In the genomic region with DNA sequence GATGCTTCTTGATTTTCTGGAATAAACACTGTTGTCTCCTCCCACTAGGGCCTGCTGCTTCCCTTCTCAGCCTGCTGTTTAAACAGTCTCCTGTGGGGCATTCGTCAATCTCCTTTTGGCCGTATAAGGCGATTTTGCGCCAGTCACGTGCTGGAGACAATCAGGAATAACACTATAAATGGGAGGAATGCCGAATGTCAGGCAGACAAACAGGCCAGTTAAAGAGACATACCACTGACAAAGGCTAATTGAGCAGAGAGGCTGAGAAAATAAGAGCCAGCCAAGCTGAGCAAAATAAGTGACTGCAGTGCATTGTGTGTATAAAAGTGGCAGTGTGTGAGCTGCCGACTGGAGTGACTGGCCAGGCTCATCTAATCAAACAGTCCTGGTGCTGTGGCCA, we compare ENCODE assay signal across 8 cellular contexts. TPM values are rescaled to one million over a fixed set of nuclear protein-coding genes. Genes with fewer than 3 reads are reported as not detected.
A peak's percentile ranks its signal among the peaks of the same experiment; 100 is the strongest.
DNase-seq lines count a peak whose midpoint lies in the region; ATAC-seq and TF ChIP-seq lines count a peak whose summit lies in the region.

No MANE protein-coding gene starts in this region.

- intact Hi-C loops in dorsolateral prefrontal cortex (cut with DNase I) (loop anchor here in 1 of 2 donors (5.0 kb wide), 1 partner anchor 197 kb away; a partner anchor contains a TSS), lower lobe of right lung (cut with DNase I) (no loop called here)
- intact Hi-C loops in activated CD4-positive, alpha-beta T cell treated with anti-CD3 and anti-CD28 coated beads for 36 hours (cut with DNase I, micrococcal nuclease): no loop called here

- peak in 21 of 56 donors; percentile 5 to 46 (median 20) for TF ChIP-seq CTCF in dorsolateral prefrontal cortex (IDR thresholded peaks at IDR 0.05 in 54 of 56, conservative IDR thresholded peaks at IDR 0.05 in 2 of 56; ENCODE audit: low read depth in 1 of 56, partially characterized antibody in 56 of 56)
- no peak for TF ChIP-seq CTCF in lower lobe of right lung (IDR thresholded peaks at IDR 0.05)

- POLR2A ChIA-PET in activated CD4-positive, alpha-beta T cell treated with anti-CD3 and anti-CD28 coated beads for 36 hours (lab: Charles Lee): interaction anchor here (0.7 kb wide), 1 partner anchor 510 kb away, joined by 7 read pairs; no protein-coding TSS in a partner anchor

- no peaks in the 10 kb centered on the region for H3K36me3 Mint-ChIP-seq in activated CD4-positive, alpha-beta T cell treated with anti-CD3 and anti-CD28 coated beads for 36 hours (ENCODE audit: low read depth)

- H3K4me1 ChIP-seq in lower lobe of right lung: peaks cover 31% of the 10 kb centered on the region

- no peaks in the 10 kb centered on the region for H3K9me3 ChIP-seq in lower lobe of right lung

- H3K9me3 Mint-ChIP-seq in activated CD4-positive, alpha-beta T cell treated with anti-CD3 and anti-CD28 coated beads for 36 hours (ENCODE audit: low read depth): no peaks in the 10 kb centered on the region

- peaks cover 37% of the 10 kb centered on the region for H3K36me3 ChIP-seq in lower lobe of right lung

- peak; percentile 49 to 51 for ATAC-seq in lower lobe of right lung
- ATAC-seq in GM18498 (IDR thresholded peaks at IDR 0.05; ENCODE audit: unreplicated experiment): no peak
- no peak for ATAC-seq in activated CD4-positive, alpha-beta T cell treated with anti-CD3 and anti-CD28 coated beads for 36 hours

- H3K4me3 Mint-ChIP-seq in activated CD4-positive, alpha-beta T cell treated with anti-CD3 and anti-CD28 coated beads for 36 hours: no peak overlapping the region

- peaks cover 12% of the 10 kb centered on the region for H3K4me1 Mint-ChIP-seq in activated CD4-positive, alpha-beta T cell treated with anti-CD3 and anti-CD28 coated beads for 36 hours

- DNase-seq in DMS53 (lab: John Stamatoyannopoulos, UW) (peak; percentile 91), NCI-H2196 (lab: John Stamatoyannopoulos, UW; ENCODE audit: unreplicated experiment) (peak; percentile 84), dorsolateral prefrontal cortex (peak in 9 of 10 donors; percentile 51 to 88 (median 71)), lower lobe of right lung (no peak), SIG-M5 (lab: John Stamatoyannopoulos, UW) (no peak)
- no peak for DNase-seq in activated CD4-positive, alpha-beta T cell treated with anti-CD3 and anti-CD28 coated beads for 36 hours

- H3K4me3 ChIP-seq in dorsolateral prefrontal cortex (peak overlapping the region in 45 of 59 donors; percentile 0 to 50 (median 23)), lower lobe of right lung (no peak overlapping the region)

- H3K27ac Mint-ChIP-seq in activated CD4-positive, alpha-beta T cell treated with anti-CD3 and anti-CD28 coated beads for 36 hours: no peak overlapping the region

- no peaks in the 10 kb centered on the region for H3K27me3 ChIP-seq in dorsolateral prefrontal cortex
- H3K27me3 ChIP-seq in lower lobe of right lung (ENCODE audit: low read depth): no peaks in the 10 kb centered on the region

- CTCF ChIA-PET in activated CD4-positive, alpha-beta T cell treated with anti-CD3 and anti-CD28 coated beads for 36 hours (lab: Charles Lee): interaction anchor here (0.8 to 1.7 kb wide), 4 partner anchors 9 to 59 kb away, joined by 3 to 8 read pairs (median 6); no protein-coding TSS in a partner anchor

- H3K27me3 Mint-ChIP-seq in activated CD4-positive, alpha-beta T cell treated with anti-CD3 and anti-CD28 coated beads for 36 hours: no peaks in the 10 kb centered on the region

- H3K27ac ChIP-seq in dorsolateral prefrontal cortex: peak overlapping the region; percentile 76 to 96 (median 92)
- peak overlapping the region; percentile 77 for H3K27ac ChIP-seq in lower lobe of right lung
- H3K27ac ChIP-seq in temporal lobe (ENCODE audit: low read depth, low read length): peak overlapping the region; percentile 95

RNA-seq across cellular contexts. Expression of a gene that starts 23.3 kb away (rescaled TPM):
- total RNA-seq in dorsolateral prefrontal cortex: 10 to 100 TPM; 12.3 to 38.0 (median 23.5) TPM
- 19.6 TPM for total RNA-seq in lower lobe of right lung
- total RNA-seq in temporal lobe: 7.6 TPM
- total RNA-seq in activated CD4-positive, alpha-beta T cell treated with anti-CD3 and anti-CD28 coated beads for 36 hours: 10 to 100 TPM in 1 of 2 experiments, 1 to 10 TPM in 1; 7.4 to 12.6 TPM

RNA-seq across cellular contexts. Expression of a gene that starts 23.4 kb away (rescaled TPM):
- 10 to 100 TPM in 119 of 120 experiments, 1 to 10 TPM in 1; 8.9 to 22.1 (median 15.0) TPM for total RNA-seq in dorsolateral prefrontal cortex
- 4.2 TPM for total RNA-seq in lower lobe of right lung
- 14.3 TPM for total RNA-seq in temporal lobe
- total RNA-seq in activated CD4-positive, alpha-beta T cell treated with anti-CD3 and anti-CD28 coated beads for 36 hours: 10 to 100 TPM; 12.8 to 19.0 TPM

Comparison
In these comparisons a context has a peak if more than half of its experiments do, and no peak if none do; other contexts are left out.
1. DNase-seq: peak in DMS53 (single experiment), NCI-H2196 (single experiment) and dorsolateral prefrontal cortex (9 of 10); none in lower lobe of right lung (single experiment), SIG-M5 (single experiment) and activated CD4-positive, alpha-beta T cell treated with anti-CD3 and anti-CD28 coated beads for 36 hours (single experiment).
2. ATAC-seq: peak in lower lobe of right lung (2 of 2); none in GM18498 (single experiment) and activated CD4-positive, alpha-beta T cell treated with anti-CD3 and anti-CD28 coated beads for 36 hours (single experiment).
3. Peak in every context shown above with its lines, with median percentiles within 50 percentile points of each other: H3K27ac ChIP-seq.